Comparison of ENCODE assay signal across 21 cellular contexts in genomic region chr2:86598966-86599365, GRCh38. TPM values are rescaled to one million over a fixed set of nuclear protein-coding genes. Genes with fewer than 3 reads are reported as not detected.
DNase-seq lines count a peak whose midpoint lies in the region; ATAC-seq, FAIRE-seq and TF ChIP-seq lines count a peak whose summit lies in the region.
"Had no signal": no experiment of that assay in that cellular context is flagged by ENCODE, and none has a peak within 500 bp of the region (broad histone marks: within the 10 kb centered on the region; RNA-seq: fewer than 3 reads in every experiment).

No MANE protein-coding gene starts in this region.

- no peaks in the 10 kb centered on the region for H3K9me3 ChIP-seq in endothelial cell of umbilical vein (replicated peaks; ENCODE audit: control insufficient read depth, insufficient read depth, low read length)

- H3K4me3 Mint-ChIP-seq in HFFc6 = no peak overlapping the region
- no peak overlapping the region for H3K4me3 Mint-ChIP-seq in activated T-helper 1 cell treated with anti-CD3 and anti-CD28 coated beads, Interleukin-12 subunit alpha, Interleukin-12 subunit beta, Interleukin-2, Interleukin-4 antibody, amounts not matched to agents 30 ng/mL and 10 ng/mL and 1 ng/mL, durations not matched to agents 14 hours and 24 hours and 36 hours
- H3K4me3 Mint-ChIP-seq: GM23338 had no signal

- H3K4me3 ChIP-seq in endothelial cell of umbilical vein (replicated peaks in 1 of 3; ENCODE audit: insufficient read depth in 1 of 3, low read depth in 1 of 3, low read length in 3 of 3) (no peak overlapping the region), rectal smooth muscle tissue (ENCODE audit: low read length) (no peak overlapping the region)
- H3K4me3 ChIP-seq: GM23338, K562 had no signal

- H3K9me3 Mint-ChIP-seq in HFFc6 = no peaks in the 10 kb centered on the region
- H3K9me3 Mint-ChIP-seq in activated T-helper 1 cell treated with anti-CD3 and anti-CD28 coated beads, Interleukin-12 subunit alpha, Interleukin-12 subunit beta, Interleukin-2, Interleukin-4 antibody, amounts not matched to agents 30 ng/mL and 10 ng/mL and 1 ng/mL, durations not matched to agents 14 hours and 24 hours and 36 hours = no peaks in the 10 kb centered on the region
- H3K9me3 Mint-ChIP-seq: GM23338 had no signal

- intact Hi-C loops in endothelial cell of umbilical vein (cut with micrococcal nuclease) = no loop called here
- intact Hi-C loops in activated T-helper 1 cell treated with anti-CD3 and anti-CD28 coated beads, Interleukin-12 subunit alpha, Interleukin-12 subunit beta, Interleukin-2, Interleukin-4 antibody, amounts not matched to agents 30 ng/mL and 10 ng/mL and 1 ng/mL, durations not matched to agents 14 hours and 24 hours and 36 hours (cut with micrococcal nuclease) = no loop called here

- H3K27ac Mint-ChIP-seq in HFFc6 = peak overlapping the region; percentile 4; the same call in 1 of the 2 replicates
- no peak overlapping the region for H3K27ac Mint-ChIP-seq in activated T-helper 1 cell treated with anti-CD3 and anti-CD28 coated beads, Interleukin-12 subunit alpha, Interleukin-12 subunit beta, Interleukin-2, Interleukin-4 antibody, amounts not matched to agents 30 ng/mL and 10 ng/mL and 1 ng/mL, durations not matched to agents 14 hours and 24 hours and 36 hours
- H3K27ac Mint-ChIP-seq: GM23338 had no signal

- peaks cover under 1% of the 10 kb centered on the region; the same call in 1 of the 2 replicates for H3K36me3 Mint-ChIP-seq in HFFc6 (ENCODE audit: low read depth)
- H3K36me3 Mint-ChIP-seq in activated T-helper 1 cell treated with anti-CD3 and anti-CD28 coated beads, Interleukin-12 subunit alpha, Interleukin-12 subunit beta, Interleukin-2, Interleukin-4 antibody, amounts not matched to agents 30 ng/mL and 10 ng/mL and 1 ng/mL, durations not matched to agents 14 hours and 24 hours and 36 hours (ENCODE audit: low read depth) = peaks cover 5% of the 10 kb centered on the region

- no peak for FAIRE-seq in endothelial cell of umbilical vein (lab: Jason Lieb, UNC)
- FAIRE-seq: GM19239, K562 had no signal

- POLR2A ChIA-PET in endothelial cell of umbilical vein (lab: Charles Lee) = interaction anchor here (0.5 kb wide), 1 partner anchor 44 kb away, joined by 5 read pairs; no protein-coding TSS in a partner anchor

- no peaks in the 10 kb centered on the region for H3K79me2 ChIP-seq in endothelial cell of umbilical vein (ENCODE audit: control insufficient read depth, insufficient read depth, low read length)

- H3K9ac ChIP-seq in endothelial cell of umbilical vein (replicated peaks; ENCODE audit: extremely low read depth, insufficient read depth, low read length) (no peak overlapping the region), rectal smooth muscle tissue (ENCODE audit: low read length) (no peak overlapping the region)

- H3K4me1 Mint-ChIP-seq in HFFc6 (ENCODE audit: low read depth) = no peaks in the 10 kb centered on the region
- no peaks in the 10 kb centered on the region for H3K4me1 Mint-ChIP-seq in activated T-helper 1 cell treated with anti-CD3 and anti-CD28 coated beads, Interleukin-12 subunit alpha, Interleukin-12 subunit beta, Interleukin-2, Interleukin-4 antibody, amounts not matched to agents 30 ng/mL and 10 ng/mL and 1 ng/mL, durations not matched to agents 14 hours and 24 hours and 36 hours (ENCODE audit: low read depth)

- dilution Hi-C loops in endothelial cell of umbilical vein (cut with MboI; ENCODE audit: extremely low pct_ligation_motif_present, low sequenced_read_pairs) = no loop called here

- no peak for ATAC-seq in GM18909 (IDR thresholded peaks at IDR 0.05; ENCODE audit: poor library complexity, unreplicated experiment)
- ATAC-seq: GM23338, HCT116, K562, SK-N-SH treated with all-trans-retinoic acid at 6 μM for 48 hours had no signal

- H3K36me3 ChIP-seq in endothelial cell of umbilical vein (ENCODE audit: control insufficient read depth in 2 of 2, extremely low read depth in 1 of 2, insufficient read depth in 2 of 2, low read length in 2 of 2) (peaks cover 0 to 2% of the 10 kb centered on the region in 2 experiments), rectal smooth muscle tissue (ENCODE audit: control insufficient read depth, insufficient read depth, low read length) (peaks cover 4% of the 10 kb centered on the region)

- H4K20me1 ChIP-seq in endothelial cell of umbilical vein (replicated peaks; ENCODE audit: control insufficient read depth, extremely low read depth, insufficient read depth, low read length) = no peaks in the 10 kb centered on the region

- BruUV-seq in endothelial cell of umbilical vein (replicated peaks; lab: Mats Ljungman, UMichigan) = no TSS peak

- H3K27me3 Mint-ChIP-seq in HFFc6 (ENCODE audit: insufficient read depth) = peaks cover 2% of the 10 kb centered on the region; the same call in 1 of the 2 replicates
- peaks cover 7% of the 10 kb centered on the region for H3K27me3 Mint-ChIP-seq in activated T-helper 1 cell treated with anti-CD3 and anti-CD28 coated beads, Interleukin-12 subunit alpha, Interleukin-12 subunit beta, Interleukin-2, Interleukin-4 antibody, amounts not matched to agents 30 ng/mL and 10 ng/mL and 1 ng/mL, durations not matched to agents 14 hours and 24 hours and 36 hours (ENCODE audit: insufficient read depth)

- CTCF ChIA-PET in endothelial cell of umbilical vein (lab: Charles Lee) = no interaction called here

- TF ChIP-seq POLR2A in endothelial cell of umbilical vein (IDR thresholded peaks at IDR 0.05; ENCODE audit: low read depth, low read length) = no peak

- H3K27ac ChIP-seq in endothelial cell of umbilical vein (ENCODE audit: insufficient read depth, low read depth, low read length) (no peak overlapping the region), rectal smooth muscle tissue (ENCODE audit: low read depth, low read length) (peak overlapping the region; percentile 52)

- H3K4me1 ChIP-seq in endothelial cell of umbilical vein (ENCODE audit: control insufficient read depth, extremely low read depth, insufficient read depth, low read length) = no peaks in the 10 kb centered on the region
- H3K4me1 ChIP-seq in rectal smooth muscle tissue (ENCODE audit: control insufficient read depth, insufficient read depth, low read length) = peaks cover 13% of the 10 kb centered on the region

- H3K4me2 ChIP-seq in endothelial cell of umbilical vein (ENCODE audit: insufficient read depth, low read length) = no peak overlapping the region
- H3K4me2 ChIP-seq: GM23338 had no signal

- no peaks in the 10 kb centered on the region for H3K9me1 ChIP-seq in endothelial cell of umbilical vein (replicated peaks; ENCODE audit: control insufficient read depth, extremely low read depth, insufficient read depth, low read length)

- DNase-seq in COLO829 (ENCODE audit: low spot score) (peak; percentile 3), HFFc6 (peak; percentile 1), endothelial cell of umbilical vein (ENCODE audit: low read depth, low spot score) (peak; percentile 13), mesenteric fat pad (ENCODE audit: low spot score) (no peak)
- no peak for DNase-seq in activated T-helper 1 cell treated with anti-CD3 and anti-CD28 coated beads, Interleukin-12 subunit alpha, Interleukin-12 subunit beta, Interleukin-2, Interleukin-4 antibody, amounts not matched to agents 30 ng/mL and 10 ng/mL and 1 ng/mL, durations not matched to agents 14 hours and 24 hours and 36 hours (ENCODE audit: low spot score)
- DNase-seq: ACHN, COR-L47, GDM1, MV-4-11, NCI-H187, NCI-H2107, NCI-H226, RPMI8226, SIG-M5 had no signal

- H3K27me3 ChIP-seq in endothelial cell of umbilical vein (ENCODE audit: control insufficient read depth in 2 of 2, insufficient read depth in 2 of 2, low read length in 2 of 2) (no peaks in the 10 kb centered on the region), rectal smooth muscle tissue (ENCODE audit: control insufficient read depth, insufficient read depth, low read length) (no peaks in the 10 kb centered on the region)

- TF ChIP-seq CTCF in HFFc6 (IDR thresholded peaks at IDR 0.05) (no peak), endothelial cell of umbilical vein (IDR thresholded peaks at IDR 0.05; ENCODE audit: extremely low read depth in 1 of 2, insufficient read depth in 1 of 2, low read depth in 1 of 2, low read length in 2 of 2) (no peak)

- H2AFZ ChIP-seq in endothelial cell of umbilical vein (ENCODE audit: low read depth, low read length) = no peak overlapping the region
- H2AFZ ChIP-seq: GM23338 had no signal

TF ChIP-seq in endothelial cell of umbilical vein, 7 proteins besides CTCF, POLR2A, EP300 and RAD21 (continues in another document):
- no peak for TF ChIP-seq MYC (IDR thresholded peaks at IDR 0.05; ENCODE audit: low read depth, low read length)

RNA-seq across cellular contexts. Expression of gene RNF103, which starts 24.7 kb away (rescaled TPM):
- total RNA-seq in HFFc6 (2021; fragmentation: NEBNext Ultra II Directional; extraction: Animal tissue kit (Norgen Biotek cat#: 25700)) = 10 to 100 TPM; 11.3 to 18.5 (median 13.1) TPM
- total RNA-seq in endothelial cell of umbilical vein (24.2 and 27.2 TPM in 2 replicates), mesenteric fat pad (19.9 TPM)
- 13.4 and 15.6 TPM in 2 replicates for polyA plus RNA-seq in endothelial cell of umbilical vein
- 11.0 and 12.1 TPM in 2 replicates for polyA plus RNA-seq in endothelial cell of umbilical vein (2011; cell fraction: cytosol; rRNA removed)
- polyA plus RNA-seq in endothelial cell of umbilical vein (2011; cell fraction: nucleus; rRNA removed) = 29.5 and 41.7 TPM in 2 replicates
- polyA plus RNA-seq in endothelial cell of umbilical vein (2012) = 25.8 TPM in 2 replicates
- 20.7 and 26.7 TPM in 2 replicates for polyA minus RNA-seq in endothelial cell of umbilical vein
- polyA minus RNA-seq in endothelial cell of umbilical vein (2011; cell fraction: cytosol; rRNA and poly(A)+ RNA removed) = 6.5 TPM
- polyA minus RNA-seq in endothelial cell of umbilical vein (2011; cell fraction: nucleus; rRNA and poly(A)+ RNA removed) = 65.6 and 76.3 TPM in 2 replicates
- total RNA-seq in activated T-helper 1 cell treated with anti-CD3 and anti-CD28 coated beads, Interleukin-12 subunit alpha, Interleukin-12 subunit beta, Interleukin-2, Interleukin-4 antibody, amounts not matched to agents 30 ng/mL and 10 ng/mL and 1 ng/mL, durations not matched to agents 14 hours and 24 hours and 36 hours = 13.6 and 14.3 TPM in 2 replicates

RNA-seq across cellular contexts. Expression of gene CHMP3, which starts 35.7 kb away (rescaled TPM):
- 100 to 1,000 TPM in 5 of 6 experiments, 10 to 100 TPM in 1; 96.3 to 120 (median 113) TPM for total RNA-seq in HFFc6 (2021; fragmentation: NEBNext Ultra II Directional; extraction: Animal tissue kit (Norgen Biotek cat#: 25700))
- 86.3 and 92.2 TPM in 2 replicates for total RNA-seq in endothelial cell of umbilical vein
- polyA plus RNA-seq in endothelial cell of umbilical vein = 44.3 and 48.1 TPM in 2 replicates
- polyA plus RNA-seq in endothelial cell of umbilical vein (2011; cell fraction: cytosol; rRNA removed) = 86.2 and 101 TPM in 2 replicates
- polyA plus RNA-seq in endothelial cell of umbilical vein (2011; cell fraction: nucleus; rRNA removed) = 36.6 and 39.9 TPM in 2 replicates
- 99.2 and 114 TPM in 2 replicates for polyA plus RNA-seq in endothelial cell of umbilical vein (2012)
- polyA minus RNA-seq in endothelial cell of umbilical vein = 61.4 and 70.9 TPM in 2 replicates
- 12.9 TPM for polyA minus RNA-seq in endothelial cell of umbilical vein (2011; cell fraction: cytosol; rRNA and poly(A)+ RNA removed)
- 18.6 and 30.0 TPM in 2 replicates for polyA minus RNA-seq in endothelial cell of umbilical vein (2011; cell fraction: nucleus; rRNA and poly(A)+ RNA removed)
- total RNA-seq in mesenteric fat pad = 99.9 TPM
- 27.7 and 27.9 TPM in 2 replicates for total RNA-seq in activated T-helper 1 cell treated with anti-CD3 and anti-CD28 coated beads, Interleukin-12 subunit alpha, Interleukin-12 subunit beta, Interleukin-2, Interleukin-4 antibody, amounts not matched to agents 30 ng/mL and 10 ng/mL and 1 ng/mL, durations not matched to agents 14 hours and 24 hours and 36 hours

Comparison
In these comparisons a context has a peak if more than half of its experiments do, and no peak if none do; other contexts are left out.
1. DNase-seq: peak in COLO829 (single experiment), HFFc6 (single experiment) and endothelial cell of umbilical vein (single experiment); none in mesenteric fat pad (single experiment) and activated T-helper 1 cell treated with anti-CD3 and anti-CD28 coated beads, Interleukin-12 subunit alpha, Interleukin-12 subunit beta, Interleukin-2, Interleukin-4 antibody, amounts not matched to agents 30 ng/mL and 10 ng/mL and 1 ng/mL, durations not matched to agents 14 hours and 24 hours and 36 hours (single experiment).